ENCODE assay signal across 16 cellular contexts in genomic region chr6:26575494-26575939, GRCh38. TPM values are rescaled to one million over a fixed set of nuclear protein-coding genes. Genes with fewer than 3 reads are reported as not detected.
DNase-seq lines count a peak whose midpoint lies in the region; ATAC-seq and TF ChIP-seq lines count a peak whose summit lies in the region.
"Had no signal": no experiment of that assay in that cellular context is flagged by ENCODE, and none has a peak within 500 bp of the region (broad histone marks: within the 10 kb centered on the region; RNA-seq: fewer than 3 reads in every experiment).

No MANE protein-coding gene starts in this region.

- H3K4me2 ChIP-seq in osteoblast (ENCODE audit: insufficient read depth, low read length), result no peak overlapping the region

- no peaks in the 10 kb centered on the region for H3K79me2 ChIP-seq in osteoblast (ENCODE audit: insufficient read depth, low read length)

- H3K27me3 ChIP-seq in brain microvascular endothelial cell (replicated peaks), result no peaks in the 10 kb centered on the region
- H3K27me3 ChIP-seq in osteoblast (ENCODE audit: insufficient read depth, low read length), result no peaks in the 10 kb centered on the region

- TF ChIP-seq CTCF in brain microvascular endothelial cell (IDR thresholded peaks at IDR 0.05; ENCODE audit: low read depth, low read length, missing control alignments) (no peak), osteoblast (IDR thresholded peaks at IDR 0.05; ENCODE audit: extremely low read depth, low read depth, low read length) (no peak)

- ATAC-seq in esophagus mucosa, result no peak
- ATAC-seq: heart right ventricle had no signal

- H3K4me3 ChIP-seq in brain microvascular endothelial cell (ENCODE audit: low read depth, low read length), result no peak overlapping the region
- no peak overlapping the region for H3K4me3 ChIP-seq in osteoblast (ENCODE audit: insufficient read depth, low read length)

- H3K27ac ChIP-seq in brain microvascular endothelial cell (no peak overlapping the region), osteoblast (ENCODE audit: low read depth, low read length) (no peak overlapping the region)
- H3K27ac ChIP-seq: heart right ventricle had no signal

- DNase-seq in NCI-H146 (lab: John Stamatoyannopoulos, UW) (peak; percentile 17), NCI-H146 treated with DMSO at 0.1 percent for 48 hours (lab: John Stamatoyannopoulos, UW; ENCODE audit: unreplicated experiment) (no peak), NCI-H446 treated with DMSO at 0.1 percent for 48 hours (lab: John Stamatoyannopoulos, UW) (peak; percentile 38), brain microvascular endothelial cell (peak; percentile 74), osteoblast (ENCODE audit: insufficient read length, low spot score, missing footprints) (peak; percentile 61), NCI-H2196 treated with DMSO at 0.1 percent for 48 hours (lab: John Stamatoyannopoulos, UW; ENCODE audit: unreplicated experiment) (no peak), NCI-H2171 (lab: John Stamatoyannopoulos, UW) (no peak)
- DNase-seq: 8988T; activated CD8-positive, alpha-beta memory T cell treated with anti-CD3 and anti-CD28 coated beads for 24 hours; DMS79 treated with DMSO at 0.1 percent for 48 hours; effector CD4-positive, alpha-beta T cell; heart right ventricle; mesenchymal stem cell; NK-92 treated with Interleukin-12 subunit alpha and Interleukin-12 subunit beta, amount 100 ng/mL, for 24 hours; T-helper 2 cell had no signal

- no peaks in the 10 kb centered on the region for H4K20me1 ChIP-seq in osteoblast (ENCODE audit: insufficient read depth, low read length)

- no peaks in the 10 kb centered on the region for H3K36me3 ChIP-seq in brain microvascular endothelial cell (replicated peaks)
- H3K36me3 ChIP-seq in osteoblast (ENCODE audit: insufficient read depth, low read length), result no peaks in the 10 kb centered on the region
- H3K36me3 ChIP-seq: heart right ventricle had no signal

- in situ Hi-C loops in brain microvascular endothelial cell (cut with HindIII; ENCODE audit: low pct_ligation_motif_present, low sequenced_read_pairs), result no loop called here

- H3K9me3 ChIP-seq in osteoblast (ENCODE audit: low read depth, low read length), result no peaks in the 10 kb centered on the region

- no peak overlapping the region for H2AFZ ChIP-seq in osteoblast (ENCODE audit: low read length)

- H3K4me1 ChIP-seq in osteoblast (ENCODE audit: insufficient read depth, low read length), result peaks cover 8% of the 10 kb centered on the region

RNA-seq across cellular contexts. Expression of gene ABT1, which starts 21.2 kb away (rescaled TPM):
- total RNA-seq in osteoblast (11.2 and 11.6 TPM in 2 replicates), esophagus mucosa (14.6 TPM)

RNA-seq across cellular contexts. Expression of gene HMGN4, which starts 37.4 kb away (rescaled TPM):
- 62.2 and 64.5 TPM in 2 replicates for total RNA-seq in osteoblast
- total RNA-seq in esophagus mucosa, result 29.9 TPM

Comparison
In these comparisons a context has a peak if more than half of its experiments do, and no peak if none do; other contexts are left out.
1. DNase-seq: peak in NCI-H146 (single experiment), NCI-H446 treated with DMSO at 0.1 percent for 48 hours (single experiment), brain microvascular endothelial cell (single experiment) and osteoblast (single experiment); none in NCI-H146 treated with DMSO at 0.1 percent for 48 hours (single experiment), NCI-H2196 treated with DMSO at 0.1 percent for 48 hours (single experiment) and NCI-H2171 (single experiment).